Comparison of ENCODE assay signal across 1 cellular context in the genomic region with DNA sequence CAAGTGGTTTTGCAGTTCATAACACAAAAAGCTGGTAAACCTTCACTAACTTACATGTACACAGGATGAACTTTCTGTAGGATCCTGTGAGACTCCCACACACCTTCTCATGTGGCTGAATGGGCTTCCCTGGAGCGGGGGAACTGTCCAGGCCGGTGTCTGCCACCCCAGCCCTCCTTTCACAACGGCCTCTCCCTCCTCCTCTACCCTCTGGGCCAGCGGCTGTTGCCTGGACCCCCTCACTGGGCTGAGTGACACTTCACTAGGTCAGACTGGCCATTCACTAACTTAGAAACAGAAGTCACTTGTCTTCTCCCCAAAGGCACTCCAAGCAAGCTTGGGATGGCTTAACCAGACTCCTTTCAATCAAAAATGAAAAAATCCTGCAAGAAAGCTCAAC.
TF ChIP-seq lines count a peak whose summit lies in the region.

No MANE protein-coding gene starts in this region.

TF ChIP-seq in GM23338, 12 proteins besides CTCF, POLR2A, EP300 and RAD21:
- TF ChIP-seq JUNB (IDR thresholded peaks at IDR 0.05; ENCODE audit: unreplicated experiment) (no peak), POLR2AphosphoS5 (IDR thresholded peaks at IDR 0.05; ENCODE audit: low read depth) (no peak), EZH2phosphoT487 (IDR thresholded peaks at IDR 0.05; ENCODE audit: unreplicated experiment) (no peak), EZH2 (IDR thresholded peaks at IDR 0.05; ENCODE audit: low read depth, unreplicated experiment) (no peak), CREB1 (CRISPR knock-in tag; IDR thresholded peaks at IDR 0.05; ENCODE audit: low read depth) (no peak)
- TF ChIP-seq, protein P1, sequence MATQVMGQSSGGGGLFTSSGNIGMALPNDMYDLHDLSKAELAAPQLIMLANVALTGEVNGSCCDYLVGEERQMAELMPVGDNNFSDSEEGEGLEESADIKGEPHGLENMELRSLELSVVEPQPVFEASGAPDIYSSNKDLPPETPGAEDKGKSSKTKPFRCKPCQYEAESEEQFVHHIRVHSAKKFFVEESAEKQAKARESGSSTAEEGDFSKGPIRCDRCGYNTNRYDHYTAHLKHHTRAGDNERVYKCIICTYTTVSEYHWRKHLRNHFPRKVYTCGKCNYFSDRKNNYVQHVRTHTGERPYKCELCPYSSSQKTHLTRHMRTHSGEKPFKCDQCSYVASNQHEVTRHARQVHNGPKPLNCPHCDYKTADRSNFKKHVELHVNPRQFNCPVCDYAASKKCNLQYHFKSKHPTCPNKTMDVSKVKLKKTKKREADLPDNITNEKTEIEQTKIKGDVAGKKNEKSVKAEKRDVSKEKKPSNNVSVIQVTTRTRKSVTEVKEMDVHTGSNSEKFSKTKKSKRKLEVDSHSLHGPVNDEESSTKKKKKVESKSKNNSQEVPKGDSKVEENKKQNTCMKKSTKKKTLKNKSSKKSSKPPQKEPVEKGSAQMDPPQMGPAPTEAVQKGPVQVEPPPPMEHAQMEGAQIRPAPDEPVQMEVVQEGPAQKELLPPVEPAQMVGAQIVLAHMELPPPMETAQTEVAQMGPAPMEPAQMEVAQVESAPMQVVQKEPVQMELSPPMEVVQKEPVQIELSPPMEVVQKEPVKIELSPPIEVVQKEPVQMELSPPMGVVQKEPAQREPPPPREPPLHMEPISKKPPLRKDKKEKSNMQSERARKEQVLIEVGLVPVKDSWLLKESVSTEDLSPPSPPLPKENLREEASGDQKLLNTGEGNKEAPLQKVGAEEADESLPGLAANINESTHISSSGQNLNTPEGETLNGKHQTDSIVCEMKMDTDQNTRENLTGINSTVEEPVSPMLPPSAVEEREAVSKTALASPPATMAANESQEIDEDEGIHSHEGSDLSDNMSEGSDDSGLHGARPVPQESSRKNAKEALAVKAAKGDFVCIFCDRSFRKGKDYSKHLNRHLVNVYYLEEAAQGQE (IDR thresholded peaks at IDR 0.05; ENCODE audit: unreplicated experiment), result no peak
